Comparison of ENCODE assay signal across 9 cellular contexts in the genomic region with DNA sequence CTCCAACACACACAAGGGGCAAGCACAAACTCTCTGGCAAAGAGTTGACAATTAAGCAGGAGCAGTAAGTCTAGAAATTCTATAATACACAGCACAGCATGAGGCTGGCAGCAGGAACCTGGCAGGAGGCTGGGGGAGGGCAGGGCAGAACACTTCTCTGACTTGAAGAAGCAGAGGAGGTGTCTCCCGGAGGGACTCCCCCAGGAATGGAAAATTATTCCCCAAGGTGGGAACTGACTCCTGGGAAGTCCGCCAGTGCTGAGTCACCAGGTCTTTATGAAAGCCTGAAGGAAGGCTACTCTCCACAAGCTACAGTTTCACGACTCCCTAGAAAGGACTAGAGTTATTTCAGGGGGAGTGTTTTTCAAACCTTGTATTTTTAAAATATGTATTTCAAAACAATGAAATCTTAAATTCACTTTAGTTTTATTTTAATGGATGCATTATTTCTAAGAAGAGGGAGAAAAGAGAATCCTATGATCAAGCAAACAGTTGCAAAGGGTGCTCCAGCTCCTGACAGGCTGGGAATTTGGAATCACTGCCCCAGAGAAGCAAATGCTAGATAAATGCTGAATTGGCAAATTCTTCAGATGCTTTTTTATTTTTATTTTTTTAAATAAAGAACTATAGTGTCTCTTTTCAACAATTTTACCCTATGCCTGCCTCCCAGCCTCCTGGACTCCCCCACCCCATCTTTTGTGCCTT.
DNase-seq lines count a peak whose midpoint lies in the region; ATAC-seq and TF ChIP-seq lines count a peak whose summit lies in the region.
"Had no signal": no experiment of that assay in that cellular context is flagged by ENCODE, and none has a peak within 500 bp of the region (broad histone marks: within the 10 kb centered on the region; RNA-seq: fewer than 3 reads in every experiment).

No MANE protein-coding gene starts in this region.

- TF ChIP-seq POLR2A in GM18505 (IDR thresholded peaks at IDR 0.05; ENCODE audit: borderline replicate concordance, extremely low read depth, insufficient read depth, insufficient read length) (no peak), lower leg skin (IDR thresholded peaks at IDR 0.05) (no peak)

- peak overlapping the region; percentile 4 for H3K4me2 ChIP-seq in skeletal muscle satellite cell (ENCODE audit: low read length)

- peaks cover 4% of the 10 kb centered on the region for H3K27me3 ChIP-seq in skeletal muscle satellite cell (ENCODE audit: control insufficient read depth, insufficient read depth, low read length)

- intact Hi-C loops in lower leg skin (cut with DNase I; ENCODE audit: low total_unique reads) = no loop called here

- no peak overlapping the region for H3K9ac ChIP-seq in skeletal muscle satellite cell (ENCODE audit: low read depth, low read length)

- no peaks in the 10 kb centered on the region for H3K9me3 ChIP-seq in skeletal muscle satellite cell (replicated peaks; ENCODE audit: low read length)

- peaks cover 10% of the 10 kb centered on the region for H3K4me1 ChIP-seq in skeletal muscle satellite cell (ENCODE audit: control insufficient read depth, insufficient read depth, low read length)

- 16 to 17% methylated on average over 3 of the region's 3 CpGs for WGBS in lower leg skin, 2 donors

- no peak for TF ChIP-seq CTCF in lower leg skin (IDR thresholded peaks at IDR 0.05)

- H3K36me3 ChIP-seq in skeletal muscle satellite cell (ENCODE audit: insufficient read depth, low read length) = no peaks in the 10 kb centered on the region

- peak; percentile 36 for DNase-seq in GOT3 (lab: John Stamatoyannopoulos, UW)
- DNase-seq in RPMI7951 (ENCODE audit: low read depth) = peak; percentile 57
- DNase-seq in glomerular visceral epithelial cell (ENCODE audit: extremely low spot score) = peak; percentile 77
- no peak for DNase-seq in lower leg skin (ENCODE audit: low spot score in 2 of 2)
- DNase-seq: activated CD8-positive, alpha-beta memory T cell treated with anti-CD3 and anti-CD28 coated beads, Interleukin-2, amount 10 ng/mL, durations not matched to agents 7 days and 5 days had no signal

- ATAC-seq in HG03025 (IDR thresholded peaks at IDR 0.05; ENCODE audit: low FRiP score, unreplicated experiment) (no peak), GM18505 (IDR thresholded peaks at IDR 0.05; ENCODE audit: unreplicated experiment) (no peak), HG02870 (IDR thresholded peaks at IDR 0.05; ENCODE audit: unreplicated experiment) (no peak)
- ATAC-seq: activated CD8-positive, alpha-beta memory T cell treated with anti-CD3 and anti-CD28 coated beads, Interleukin-2, amount 10 ng/mL, durations not matched to agents 7 days and 5 days had no signal

- no peak overlapping the region for H3K4me3 ChIP-seq in skeletal muscle satellite cell (ENCODE audit: low read length)
- H3K4me3 ChIP-seq in lower leg skin (ENCODE audit: low read depth, poor library complexity, severe bottlenecking) = no peak overlapping the region

Comparison
In these comparisons a context has a peak if more than half of its experiments do, and no peak if none do; other contexts are left out.
1. DNase-seq: peak in GOT3 (single experiment), RPMI7951 (single experiment) and glomerular visceral epithelial cell (single experiment); none in lower leg skin (0 of 2).